In the genomic region with DNA sequence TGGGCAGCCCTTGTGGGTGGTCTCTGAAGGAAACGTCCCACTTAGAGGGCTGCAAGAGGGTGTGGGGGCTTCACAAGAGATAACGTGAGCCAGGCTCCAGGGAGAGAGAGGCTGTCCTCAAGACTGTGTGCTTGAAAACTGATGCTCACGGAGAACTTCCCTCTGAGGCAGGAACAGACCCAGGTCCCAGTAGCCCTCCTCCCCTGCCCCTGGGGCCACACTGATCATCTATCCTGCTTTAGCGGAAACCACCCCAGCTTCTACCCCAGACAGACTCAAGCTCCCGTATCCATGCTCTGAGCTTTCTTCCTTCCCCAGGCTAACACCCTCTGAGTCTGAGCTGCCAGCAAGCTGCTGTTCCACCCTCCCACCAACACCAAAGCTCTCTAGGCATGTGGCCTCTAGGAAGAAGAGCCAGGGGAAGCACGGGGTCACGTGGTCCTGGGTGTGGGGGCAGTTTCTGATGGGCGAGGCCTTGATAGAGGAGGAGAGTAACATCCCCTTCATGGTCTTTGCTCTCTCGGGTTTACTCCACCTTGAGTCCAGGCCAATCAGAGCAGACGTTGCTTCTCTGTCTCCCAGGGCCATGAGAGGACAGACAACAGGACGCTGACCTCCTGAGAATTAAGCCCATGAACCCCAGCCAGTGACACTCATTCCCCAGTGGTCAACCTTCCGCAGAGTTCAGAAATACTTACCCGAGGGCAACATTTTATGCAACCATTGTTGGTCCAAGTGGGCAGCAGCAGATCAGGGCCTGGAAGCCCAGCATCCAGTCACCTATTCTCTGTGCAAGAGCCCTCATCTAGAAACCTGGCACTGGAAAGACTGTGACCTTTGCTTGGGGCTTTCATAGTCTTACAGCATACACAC, we compare ENCODE assay signal across 1 cellular context.
TF ChIP-seq lines count a peak whose summit lies in the region.

No MANE protein-coding gene starts in this region.

TF ChIP-seq in HepG2, 621 proteins besides CTCF, POLR2A, EP300 and RAD21 (continued from another document and continues in another):
- TF ChIP-seq, protein P1, sequence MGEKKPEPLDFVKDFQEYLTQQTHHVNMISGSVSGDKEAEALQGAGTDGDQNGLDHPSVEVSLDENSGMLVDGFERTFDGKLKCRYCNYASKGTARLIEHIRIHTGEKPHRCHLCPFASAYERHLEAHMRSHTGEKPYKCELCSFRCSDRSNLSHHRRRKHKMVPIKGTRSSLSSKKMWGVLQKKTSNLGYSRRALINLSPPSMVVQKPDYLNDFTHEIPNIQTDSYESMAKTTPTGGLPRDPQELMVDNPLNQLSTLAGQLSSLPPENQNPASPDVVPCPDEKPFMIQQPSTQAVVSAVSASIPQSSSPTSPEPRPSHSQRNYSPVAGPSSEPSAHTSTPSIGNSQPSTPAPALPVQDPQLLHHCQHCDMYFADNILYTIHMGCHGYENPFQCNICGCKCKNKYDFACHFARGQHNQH (CRISPR knock-in tag; IDR thresholded peaks at IDR 0.05) = peak; percentile 98
- TF ChIP-seq ZKSCAN1 (IDR thresholded peaks at IDR 0.05; ENCODE audit: low read length) (peak; percentile 74), KLF12 (CRISPR knock-in tag; IDR thresholded peaks at IDR 0.05; ENCODE audit: borderline replicate concordance) (peak; percentile 96), ZNF207 (IDR thresholded peaks at IDR 0.05; ENCODE audit: borderline replicate concordance) (no peak), PCBP1 (IDR thresholded peaks at IDR 0.05; ENCODE audit: borderline replicate concordance, low read depth, low read length) (no peak), ZNF256 (CRISPR knock-in tag; conservative IDR thresholded peaks at IDR 0.05) (peak; percentile 56; the same call in 1 of the 2 replicates), ZNF570 (CRISPR knock-in tag; IDR thresholded peaks at IDR 0.05; ENCODE audit: borderline replicate concordance) (peak; percentile 96), SSRP1 (CRISPR knock-in tag; IDR thresholded peaks at IDR 0.05) (peak; percentile 100), NFATC3 (CRISPR knock-in tag; IDR thresholded peaks at IDR 0.05) (no peak; the same call in none of the 2 replicates), ZSCAN31 (CRISPR knock-in tag; IDR thresholded peaks at IDR 0.05; ENCODE audit: low read depth) (peak; percentile 90), SCMH1 (CRISPR knock-in tag; IDR thresholded peaks at IDR 0.05; ENCODE audit: borderline replicate concordance) (no peak), JUND (CRISPR knock-in tag; IDR thresholded peaks at IDR 0.05) (no peak), SMAD9 (CRISPR knock-in tag; IDR thresholded peaks at IDR 0.05) (peak; percentile 94; the same call in 1 of the 2 replicates), HDAC1 (CRISPR knock-in tag; IDR thresholded peaks at IDR 0.05) (no peak), ZNF879 (CRISPR knock-in tag; IDR thresholded peaks at IDR 0.05) (peak; percentile 99), NFYB (CRISPR knock-in tag; IDR thresholded peaks at IDR 0.05) (peak; percentile 90), ATF7-NPFF (CRISPR knock-in tag; IDR thresholded peaks at IDR 0.05; ENCODE audit: low read depth) (peak; percentile 99), NCOA5 (CRISPR knock-in tag; IDR thresholded peaks at IDR 0.05) (no peak; the same call in 1 of the 2 replicates), FOSL2 (CRISPR knock-in tag; IDR thresholded peaks at IDR 0.05) (peak; percentile 74), ZEB1 (IDR thresholded peaks at IDR 0.05; ENCODE audit: insufficient replicate concordance, low read depth) (no peak), DMAP1 (CRISPR knock-in tag; IDR thresholded peaks at IDR 0.05) (peak; percentile 99), KDM6A (CRISPR knock-in tag; IDR thresholded peaks at IDR 0.05; ENCODE audit: low read depth) (peak; percentile 78), ZNF607 (CRISPR knock-in tag; IDR thresholded peaks at IDR 0.05; ENCODE audit: borderline replicate concordance) (no peak), GATAD1 (CRISPR knock-in tag; IDR thresholded peaks at IDR 0.05) (peak; percentile 88)
- TF ChIP-seq, protein P2, sequence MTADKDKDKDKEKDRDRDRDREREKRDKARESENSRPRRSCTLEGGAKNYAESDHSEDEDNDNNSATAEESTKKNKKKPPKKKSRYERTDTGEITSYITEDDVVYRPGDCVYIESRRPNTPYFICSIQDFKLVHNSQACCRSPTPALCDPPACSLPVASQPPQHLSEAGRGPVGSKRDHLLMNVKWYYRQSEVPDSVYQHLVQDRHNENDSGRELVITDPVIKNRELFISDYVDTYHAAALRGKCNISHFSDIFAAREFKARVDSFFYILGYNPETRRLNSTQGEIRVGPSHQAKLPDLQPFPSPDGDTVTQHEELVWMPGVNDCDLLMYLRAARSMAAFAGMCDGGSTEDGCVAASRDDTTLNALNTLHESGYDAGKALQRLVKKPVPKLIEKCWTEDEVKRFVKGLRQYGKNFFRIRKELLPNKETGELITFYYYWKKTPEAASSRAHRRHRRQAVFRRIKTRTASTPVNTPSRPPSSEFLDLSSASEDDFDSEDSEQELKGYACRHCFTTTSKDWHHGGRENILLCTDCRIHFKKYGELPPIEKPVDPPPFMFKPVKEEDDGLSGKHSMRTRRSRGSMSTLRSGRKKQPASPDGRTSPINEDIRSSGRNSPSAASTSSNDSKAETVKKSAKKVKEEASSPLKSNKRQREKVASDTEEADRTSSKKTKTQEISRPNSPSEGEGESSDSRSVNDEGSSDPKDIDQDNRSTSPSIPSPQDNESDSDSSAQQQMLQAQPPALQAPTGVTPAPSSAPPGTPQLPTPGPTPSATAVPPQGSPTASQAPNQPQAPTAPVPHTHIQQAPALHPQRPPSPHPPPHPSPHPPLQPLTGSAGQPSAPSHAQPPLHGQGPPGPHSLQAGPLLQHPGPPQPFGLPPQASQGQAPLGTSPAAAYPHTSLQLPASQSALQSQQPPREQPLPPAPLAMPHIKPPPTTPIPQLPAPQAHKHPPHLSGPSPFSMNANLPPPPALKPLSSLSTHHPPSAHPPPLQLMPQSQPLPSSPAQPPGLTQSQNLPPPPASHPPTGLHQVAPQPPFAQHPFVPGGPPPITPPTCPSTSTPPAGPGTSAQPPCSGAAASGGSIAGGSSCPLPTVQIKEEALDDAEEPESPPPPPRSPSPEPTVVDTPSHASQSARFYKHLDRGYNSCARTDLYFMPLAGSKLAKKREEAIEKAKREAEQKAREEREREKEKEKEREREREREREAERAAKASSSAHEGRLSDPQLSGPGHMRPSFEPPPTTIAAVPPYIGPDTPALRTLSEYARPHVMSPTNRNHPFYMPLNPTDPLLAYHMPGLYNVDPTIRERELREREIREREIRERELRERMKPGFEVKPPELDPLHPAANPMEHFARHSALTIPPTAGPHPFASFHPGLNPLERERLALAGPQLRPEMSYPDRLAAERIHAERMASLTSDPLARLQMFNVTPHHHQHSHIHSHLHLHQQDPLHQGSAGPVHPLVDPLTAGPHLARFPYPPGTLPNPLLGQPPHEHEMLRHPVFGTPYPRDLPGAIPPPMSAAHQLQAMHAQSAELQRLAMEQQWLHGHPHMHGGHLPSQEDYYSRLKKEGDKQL (CRISPR knock-in tag; IDR thresholded peaks at IDR 0.05; ENCODE audit: low read depth) = peak; percentile 94
- TF ChIP-seq, protein P3, sequence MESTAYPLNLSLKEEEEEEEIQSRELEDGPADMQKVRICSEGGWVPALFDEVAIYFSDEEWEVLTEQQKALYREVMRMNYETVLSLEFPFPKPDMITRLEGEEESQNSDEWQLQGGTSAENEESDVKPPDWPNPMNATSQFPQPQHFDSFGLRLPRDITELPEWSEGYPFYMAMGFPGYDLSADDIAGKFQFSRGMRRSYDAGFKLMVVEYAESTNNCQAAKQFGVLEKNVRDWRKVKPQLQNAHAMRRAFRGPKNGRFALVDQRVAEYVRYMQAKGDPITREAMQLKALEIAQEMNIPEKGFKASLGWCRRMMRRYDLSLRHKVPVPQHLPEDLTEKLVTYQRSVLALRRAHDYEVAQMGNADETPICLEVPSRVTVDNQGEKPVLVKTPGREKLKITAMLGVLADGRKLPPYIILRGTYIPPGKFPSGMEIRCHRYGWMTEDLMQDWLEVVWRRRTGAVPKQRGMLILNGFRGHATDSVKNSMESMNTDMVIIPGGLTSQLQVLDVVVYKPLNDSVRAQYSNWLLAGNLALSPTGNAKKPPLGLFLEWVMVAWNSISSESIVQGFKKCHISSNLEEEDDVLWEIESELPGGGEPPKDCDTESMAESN (CRISPR knock-in tag; conservative IDR thresholded peaks at IDR 0.05) = peak; percentile 100
- TF ChIP-seq, protein P4, sequence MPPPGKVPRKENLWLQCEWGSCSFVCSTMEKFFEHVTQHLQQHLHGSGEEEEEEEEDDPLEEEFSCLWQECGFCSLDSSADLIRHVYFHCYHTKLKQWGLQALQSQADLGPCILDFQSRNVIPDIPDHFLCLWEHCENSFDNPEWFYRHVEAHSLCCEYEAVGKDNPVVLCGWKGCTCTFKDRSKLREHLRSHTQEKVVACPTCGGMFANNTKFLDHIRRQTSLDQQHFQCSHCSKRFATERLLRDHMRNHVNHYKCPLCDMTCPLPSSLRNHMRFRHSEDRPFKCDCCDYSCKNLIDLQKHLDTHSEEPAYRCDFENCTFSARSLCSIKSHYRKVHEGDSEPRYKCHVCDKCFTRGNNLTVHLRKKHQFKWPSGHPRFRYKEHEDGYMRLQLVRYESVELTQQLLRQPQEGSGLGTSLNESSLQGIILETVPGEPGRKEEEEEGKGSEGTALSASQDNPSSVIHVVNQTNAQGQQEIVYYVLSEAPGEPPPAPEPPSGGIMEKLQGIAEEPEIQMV (CRISPR knock-in tag; IDR thresholded peaks at IDR 0.05; ENCODE audit: low read depth) = peak; percentile 94; the same call in 1 of the 2 replicates
- TF ChIP-seq, protein P5, sequence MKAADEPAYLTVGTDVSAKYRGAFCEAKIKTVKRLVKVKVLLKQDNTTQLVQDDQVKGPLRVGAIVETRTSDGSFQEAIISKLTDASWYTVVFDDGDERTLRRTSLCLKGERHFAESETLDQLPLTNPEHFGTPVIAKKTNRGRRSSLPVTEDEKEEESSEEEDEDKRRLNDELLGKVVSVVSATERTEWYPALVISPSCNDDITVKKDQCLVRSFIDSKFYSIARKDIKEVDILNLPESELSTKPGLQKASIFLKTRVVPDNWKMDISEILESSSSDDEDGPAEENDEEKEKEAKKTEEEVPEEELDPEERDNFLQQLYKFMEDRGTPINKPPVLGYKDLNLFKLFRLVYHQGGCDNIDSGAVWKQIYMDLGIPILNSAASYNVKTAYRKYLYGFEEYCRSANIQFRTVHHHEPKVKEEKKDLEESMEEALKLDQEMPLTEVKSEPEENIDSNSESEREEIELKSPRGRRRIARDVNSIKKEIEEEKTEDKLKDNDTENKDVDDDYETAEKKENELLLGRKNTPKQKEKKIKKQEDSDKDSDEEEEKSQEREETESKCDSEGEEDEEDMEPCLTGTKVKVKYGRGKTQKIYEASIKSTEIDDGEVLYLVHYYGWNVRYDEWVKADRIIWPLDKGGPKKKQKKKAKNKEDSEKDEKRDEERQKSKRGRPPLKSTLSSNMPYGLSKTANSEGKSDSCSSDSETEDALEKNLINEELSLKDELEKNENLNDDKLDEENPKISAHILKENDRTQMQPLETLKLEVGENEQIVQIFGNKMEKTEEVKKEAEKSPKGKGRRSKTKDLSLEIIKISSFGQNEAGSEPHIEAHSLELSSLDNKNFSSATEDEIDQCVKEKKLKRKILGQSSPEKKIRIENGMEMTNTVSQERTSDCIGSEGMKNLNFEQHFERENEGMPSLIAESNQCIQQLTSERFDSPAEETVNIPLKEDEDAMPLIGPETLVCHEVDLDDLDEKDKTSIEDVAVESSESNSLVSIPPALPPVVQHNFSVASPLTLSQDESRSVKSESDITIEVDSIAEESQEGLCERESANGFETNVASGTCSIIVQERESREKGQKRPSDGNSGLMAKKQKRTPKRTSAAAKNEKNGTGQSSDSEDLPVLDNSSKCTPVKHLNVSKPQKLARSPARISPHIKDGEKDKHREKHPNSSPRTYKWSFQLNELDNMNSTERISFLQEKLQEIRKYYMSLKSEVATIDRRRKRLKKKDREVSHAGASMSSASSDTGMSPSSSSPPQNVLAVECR (CRISPR knock-in tag; IDR thresholded peaks at IDR 0.05; ENCODE audit: borderline replicate concordance) = no peak
- TF ChIP-seq, protein P6, sequence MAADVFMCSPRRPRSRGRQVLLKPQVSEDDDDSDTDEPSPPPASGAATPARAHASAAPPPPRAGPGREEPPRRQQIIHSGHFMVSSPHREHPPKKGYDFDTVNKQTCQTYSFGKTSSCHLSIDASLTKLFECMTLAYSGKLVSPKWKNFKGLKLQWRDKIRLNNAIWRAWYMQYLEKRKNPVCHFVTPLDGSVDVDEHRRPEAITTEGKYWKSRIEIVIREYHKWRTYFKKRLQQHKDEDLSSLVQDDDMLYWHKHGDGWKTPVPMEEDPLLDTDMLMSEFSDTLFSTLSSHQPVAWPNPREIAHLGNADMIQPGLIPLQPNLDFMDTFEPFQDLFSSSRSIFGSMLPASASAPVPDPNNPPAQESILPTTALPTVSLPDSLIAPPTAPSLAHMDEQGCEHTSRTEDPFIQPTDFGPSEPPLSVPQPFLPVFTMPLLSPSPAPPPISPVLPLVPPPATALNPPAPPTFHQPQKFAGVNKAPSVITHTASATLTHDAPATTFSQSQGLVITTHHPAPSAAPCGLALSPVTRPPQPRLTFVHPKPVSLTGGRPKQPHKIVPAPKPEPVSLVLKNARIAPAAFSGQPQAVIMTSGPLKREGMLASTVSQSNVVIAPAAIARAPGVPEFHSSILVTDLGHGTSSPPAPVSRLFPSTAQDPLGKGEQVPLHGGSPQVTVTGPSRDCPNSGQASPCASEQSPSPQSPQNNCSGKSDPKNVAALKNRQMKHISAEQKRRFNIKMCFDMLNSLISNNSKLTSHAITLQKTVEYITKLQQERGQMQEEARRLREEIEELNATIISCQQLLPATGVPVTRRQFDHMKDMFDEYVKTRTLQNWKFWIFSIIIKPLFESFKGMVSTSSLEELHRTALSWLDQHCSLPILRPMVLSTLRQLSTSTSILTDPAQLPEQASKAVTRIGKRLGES (CRISPR knock-in tag; IDR thresholded peaks at IDR 0.05; ENCODE audit: borderline replicate concordance) = peak; percentile 94
- TF ChIP-seq, protein P7, sequence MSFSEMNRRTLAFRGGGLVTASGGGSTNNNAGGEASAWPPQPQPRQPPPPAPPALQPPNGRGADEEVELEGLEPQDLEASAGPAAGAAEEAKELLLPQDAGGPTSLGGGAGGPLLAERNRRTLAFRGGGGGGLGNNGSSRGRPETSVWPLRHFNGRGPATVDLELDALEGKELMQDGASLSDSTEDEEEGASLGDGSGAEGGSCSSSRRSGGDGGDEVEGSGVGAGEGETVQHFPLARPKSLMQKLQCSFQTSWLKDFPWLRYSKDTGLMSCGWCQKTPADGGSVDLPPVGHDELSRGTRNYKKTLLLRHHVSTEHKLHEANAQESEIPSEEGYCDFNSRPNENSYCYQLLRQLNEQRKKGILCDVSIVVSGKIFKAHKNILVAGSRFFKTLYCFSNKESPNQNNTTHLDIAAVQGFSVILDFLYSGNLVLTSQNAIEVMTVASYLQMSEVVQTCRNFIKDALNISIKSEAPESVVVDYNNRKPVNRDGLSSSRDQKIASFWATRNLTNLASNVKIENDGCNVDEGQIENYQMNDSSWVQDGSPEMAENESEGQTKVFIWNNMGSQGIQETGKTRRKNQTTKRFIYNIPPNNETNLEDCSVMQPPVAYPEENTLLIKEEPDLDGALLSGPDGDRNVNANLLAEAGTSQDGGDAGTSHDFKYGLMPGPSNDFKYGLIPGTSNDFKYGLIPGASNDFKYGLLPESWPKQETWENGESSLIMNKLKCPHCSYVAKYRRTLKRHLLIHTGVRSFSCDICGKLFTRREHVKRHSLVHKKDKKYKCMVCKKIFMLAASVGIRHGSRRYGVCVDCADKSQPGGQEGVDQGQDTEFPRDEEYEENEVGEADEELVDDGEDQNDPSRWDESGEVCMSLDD (CRISPR knock-in tag; IDR thresholded peaks at IDR 0.05; ENCODE audit: borderline replicate concordance) = peak; percentile 23; the same call in 1 of the 2 replicates
- TF ChIP-seq, protein P8, sequence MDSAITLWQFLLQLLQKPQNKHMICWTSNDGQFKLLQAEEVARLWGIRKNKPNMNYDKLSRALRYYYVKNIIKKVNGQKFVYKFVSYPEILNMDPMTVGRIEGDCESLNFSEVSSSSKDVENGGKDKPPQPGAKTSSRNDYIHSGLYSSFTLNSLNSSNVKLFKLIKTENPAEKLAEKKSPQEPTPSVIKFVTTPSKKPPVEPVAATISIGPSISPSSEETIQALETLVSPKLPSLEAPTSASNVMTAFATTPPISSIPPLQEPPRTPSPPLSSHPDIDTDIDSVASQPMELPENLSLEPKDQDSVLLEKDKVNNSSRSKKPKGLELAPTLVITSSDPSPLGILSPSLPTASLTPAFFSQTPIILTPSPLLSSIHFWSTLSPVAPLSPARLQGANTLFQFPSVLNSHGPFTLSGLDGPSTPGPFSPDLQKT (CRISPR knock-in tag; IDR thresholded peaks at IDR 0.05; ENCODE audit: borderline replicate concordance) = no peak; the same call in 1 of the 2 replicates
